Comparison of ENCODE assay signal across 1 cellular context in genomic region chr5:60943624-60944023, GRCh38.
TF ChIP-seq lines count a peak whose summit lies in the region.

No MANE protein-coding gene starts in this region.

TF ChIP-seq in HepG2, 621 proteins besides CTCF, POLR2A, EP300 and RAD21:
- TF ChIP-seq CEBPB (IDR thresholded peaks at IDR 0.05; ENCODE audit: borderline replicate concordance, low read depth, low read length) = 0 out of 2 replicates have a peak, but pooled peaks have one; percentile 34
- no peak for TF ChIP-seq HDAC2 (CRISPR knock-in tag; IDR thresholded peaks at IDR 0.05)
